Comparison of ENCODE assay signal across 15 cellular contexts in genomic region chr7:134356421-134356936, GRCh38.
"Had no signal": no experiment of that assay in that cellular context is flagged by ENCODE, and none has a peak within 500 bp of the region (broad histone marks: within the 10 kb centered on the region; RNA-seq: fewer than 3 reads in every experiment).

No MANE protein-coding gene starts in this region.

- H3K4me3 Mint-ChIP-seq: activated naive CD8-positive, alpha-beta T cell treated with anti-CD3 and anti-CD28 coated beads for 36 hours; immature natural killer cell; naive B cell; stimulated activated memory B cell treated with anti-CD40 and anti-IgM and Interleukin-4, amounts not matched to agents 10 μg/mL and 1 μg/mL and 100 μg/mL, for 72 hours had no signal

- ATAC-seq: stimulated activated memory B cell treated with anti-CD40 and anti-IgM and Interleukin-4, amounts not matched to agents 10 μg/mL and 1 μg/mL and 100 μg/mL, for 72 hours had no signal

- H3K9me3 ChIP-seq: ovary, thyroid gland had no signal

- H3K36me3 ChIP-seq: brain microvascular endothelial cell, ovary, thyroid gland had no signal

- DNase-seq: activated CD4-positive, alpha-beta T cell treated with anti-CD3 and anti-CD28 coated beads, Interleukin-2, amount 50 U/mL, for 1 hour; activated CD4-positive, CD25-positive, alpha-beta regulatory T cell; activated CD8-positive, alpha-beta memory T cell treated with anti-CD3 and anti-CD28 coated beads for 24 hours; activated gamma-delta T cell treated with Interleukin-2 at 50 U/mL for 16 hours; activated naive CD8-positive, alpha-beta T cell treated with anti-CD3 and anti-CD28 coated beads for 36 hours; brain microvascular endothelial cell; immature natural killer cell; naive B cell; ovary; stimulated activated CD4-positive, alpha-beta T cell treated with anti-CD3 and anti-CD28 coated beads, Interleukin-2, amount 100 ng/mL, for 48 hours; T-helper 2 cell had no signal

- H3K9me3 Mint-ChIP-seq: activated naive CD8-positive, alpha-beta T cell treated with anti-CD3 and anti-CD28 coated beads for 36 hours; immature natural killer cell; naive B cell; stimulated activated memory B cell treated with anti-CD40 and anti-IgM and Interleukin-4, amounts not matched to agents 10 μg/mL and 1 μg/mL and 100 μg/mL, for 72 hours had no signal

- H3K27me3 ChIP-seq: brain microvascular endothelial cell, ovary, thyroid gland had no signal

- H3K27ac ChIP-seq: brain microvascular endothelial cell, epithelial cell of prostate, ovary, thyroid gland had no signal

- H3K4me1 Mint-ChIP-seq: immature natural killer cell; stimulated activated memory B cell treated with anti-CD40 and anti-IgM and Interleukin-4, amounts not matched to agents 10 μg/mL and 1 μg/mL and 100 μg/mL, for 72 hours had no signal

- H3K36me3 Mint-ChIP-seq: activated naive CD8-positive, alpha-beta T cell treated with anti-CD3 and anti-CD28 coated beads for 36 hours; immature natural killer cell; naive B cell; stimulated activated memory B cell treated with anti-CD40 and anti-IgM and Interleukin-4, amounts not matched to agents 10 μg/mL and 1 μg/mL and 100 μg/mL, for 72 hours had no signal

- H3K27ac Mint-ChIP-seq: activated naive CD8-positive, alpha-beta T cell treated with anti-CD3 and anti-CD28 coated beads for 36 hours; immature natural killer cell; stimulated activated memory B cell treated with anti-CD40 and anti-IgM and Interleukin-4, amounts not matched to agents 10 μg/mL and 1 μg/mL and 100 μg/mL, for 72 hours had no signal

- H3K4me3 ChIP-seq: lung, ovary, thyroid gland had no signal

- H3K4me1 ChIP-seq: thyroid gland had no signal
